ENCODE assay signal across 1 cellular context in genomic region chr3:71537211-71537611, GRCh38.
TF ChIP-seq lines count a peak whose summit lies in the region.

No MANE protein-coding gene starts in this region.

TF ChIP-seq in SK-N-SH, 30 proteins besides CTCF, POLR2A, EP300 and RAD21 (continued from another document):
- TF ChIP-seq, protein P1, sequence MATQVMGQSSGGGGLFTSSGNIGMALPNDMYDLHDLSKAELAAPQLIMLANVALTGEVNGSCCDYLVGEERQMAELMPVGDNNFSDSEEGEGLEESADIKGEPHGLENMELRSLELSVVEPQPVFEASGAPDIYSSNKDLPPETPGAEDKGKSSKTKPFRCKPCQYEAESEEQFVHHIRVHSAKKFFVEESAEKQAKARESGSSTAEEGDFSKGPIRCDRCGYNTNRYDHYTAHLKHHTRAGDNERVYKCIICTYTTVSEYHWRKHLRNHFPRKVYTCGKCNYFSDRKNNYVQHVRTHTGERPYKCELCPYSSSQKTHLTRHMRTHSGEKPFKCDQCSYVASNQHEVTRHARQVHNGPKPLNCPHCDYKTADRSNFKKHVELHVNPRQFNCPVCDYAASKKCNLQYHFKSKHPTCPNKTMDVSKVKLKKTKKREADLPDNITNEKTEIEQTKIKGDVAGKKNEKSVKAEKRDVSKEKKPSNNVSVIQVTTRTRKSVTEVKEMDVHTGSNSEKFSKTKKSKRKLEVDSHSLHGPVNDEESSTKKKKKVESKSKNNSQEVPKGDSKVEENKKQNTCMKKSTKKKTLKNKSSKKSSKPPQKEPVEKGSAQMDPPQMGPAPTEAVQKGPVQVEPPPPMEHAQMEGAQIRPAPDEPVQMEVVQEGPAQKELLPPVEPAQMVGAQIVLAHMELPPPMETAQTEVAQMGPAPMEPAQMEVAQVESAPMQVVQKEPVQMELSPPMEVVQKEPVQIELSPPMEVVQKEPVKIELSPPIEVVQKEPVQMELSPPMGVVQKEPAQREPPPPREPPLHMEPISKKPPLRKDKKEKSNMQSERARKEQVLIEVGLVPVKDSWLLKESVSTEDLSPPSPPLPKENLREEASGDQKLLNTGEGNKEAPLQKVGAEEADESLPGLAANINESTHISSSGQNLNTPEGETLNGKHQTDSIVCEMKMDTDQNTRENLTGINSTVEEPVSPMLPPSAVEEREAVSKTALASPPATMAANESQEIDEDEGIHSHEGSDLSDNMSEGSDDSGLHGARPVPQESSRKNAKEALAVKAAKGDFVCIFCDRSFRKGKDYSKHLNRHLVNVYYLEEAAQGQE (IDR thresholded peaks at IDR 0.05; ENCODE audit: low read depth, low read length) = 0 out of 2 replicates have a peak, but pooled peaks have one; percentile 61
- TF ChIP-seq PBX3 (IDR thresholded peaks at IDR 0.05) = peak; percentile 93
TF ChIP-seq in SK-N-SH: peak in this region for 15.
